8 cellular contexts compared by ENCODE assay signal in genomic region chr13:20121154-20121515, GRCh38. TPM values are rescaled to one million over a fixed set of nuclear protein-coding genes. Genes with fewer than 3 reads are reported as not detected.
A peak's percentile ranks its signal among the peaks of the same experiment; 100 is the strongest.
DNase-seq lines count a peak whose midpoint lies in the region; ATAC-seq, FAIRE-seq and TF ChIP-seq lines count a peak whose summit lies in the region.

No MANE protein-coding gene starts in this region.

- peaks cover 22% of the 10 kb centered on the region for H3K27me3 Mint-ChIP-seq in activated CD4-positive, alpha-beta T cell treated with anti-CD3 and anti-CD28 coated beads, Interleukin-2, amount 10 ng/mL, durations not matched to agents 7 days and 5 days
- peaks cover 36% of the 10 kb centered on the region for H3K27me3 Mint-ChIP-seq in stimulated activated memory B cell treated with anti-CD40 and anti-IgM and Interleukin-4, amounts not matched to agents 10 μg/mL and 1 μg/mL and 100 μg/mL, for 72 hours

- H3K4me2 ChIP-seq in PC-9 = peak overlapping the region; percentile 80

- DNase-seq in activated CD4-positive, alpha-beta T cell treated with anti-CD3 and anti-CD28 coated beads, Interleukin-2, amount 10 ng/mL, durations not matched to agents 7 days and 5 days = peak; percentile 13
- no peak for DNase-seq in activated CD4-positive, alpha-beta T cell treated with anti-CD3 and anti-CD28 coated beads for 1 hour
- peak; percentile 30 to 78 for DNase-seq in PC-9
- no peak for DNase-seq in epithelial cell of esophagus (ENCODE audit: low read depth)
- no peak for DNase-seq in SK-N-DZ (ENCODE audit: low spot score)
- DNase-seq in GM12892 (ENCODE audit: insufficient read length) = no peak

- intact Hi-C loops in PC-9 (cut with micrococcal nuclease; ENCODE audit: unreplicated experiment) = loop anchor here (10.0 kb wide), 1 partner anchor 516 kb away; no protein-coding TSS in a partner anchor

- H3K4me1 Mint-ChIP-seq in activated CD4-positive, alpha-beta T cell treated with anti-CD3 and anti-CD28 coated beads, Interleukin-2, amount 10 ng/mL, durations not matched to agents 7 days and 5 days = peaks cover 25% of the 10 kb centered on the region
- H3K4me1 Mint-ChIP-seq in stimulated activated memory B cell treated with anti-CD40 and anti-IgM and Interleukin-4, amounts not matched to agents 10 μg/mL and 1 μg/mL and 100 μg/mL, for 72 hours = peaks cover 25% of the 10 kb centered on the region

- peak overlapping the region; percentile 89 for H3K27ac ChIP-seq in PC-9

- no peaks in the 10 kb centered on the region for H3K9me3 Mint-ChIP-seq in activated CD4-positive, alpha-beta T cell treated with anti-CD3 and anti-CD28 coated beads, Interleukin-2, amount 10 ng/mL, durations not matched to agents 7 days and 5 days
- no peaks in the 10 kb centered on the region for H3K9me3 Mint-ChIP-seq in stimulated activated memory B cell treated with anti-CD40 and anti-IgM and Interleukin-4, amounts not matched to agents 10 μg/mL and 1 μg/mL and 100 μg/mL, for 72 hours

- CTCF ChIA-PET in activated CD4-positive, alpha-beta T cell treated with anti-CD3 and anti-CD28 coated beads, Interleukin-2, amount 10 ng/mL, durations not matched to agents 7 days and 5 days (lab: Charles Lee) = interaction anchor here (0.6 kb wide), 1 partner anchor 43 kb away, joined by 3 read pairs; no protein-coding TSS in a partner anchor
- CTCF ChIA-PET in PC-9 (lab: Charles Lee) = no interaction called here

- peak overlapping the region; percentile 92 for H3K27ac Mint-ChIP-seq in activated CD4-positive, alpha-beta T cell treated with anti-CD3 and anti-CD28 coated beads, Interleukin-2, amount 10 ng/mL, durations not matched to agents 7 days and 5 days
- peak overlapping the region; percentile 74 for H3K27ac Mint-ChIP-seq in stimulated activated memory B cell treated with anti-CD40 and anti-IgM and Interleukin-4, amounts not matched to agents 10 μg/mL and 1 μg/mL and 100 μg/mL, for 72 hours

- peak overlapping the region; percentile 78 for H3K4me3 Mint-ChIP-seq in activated CD4-positive, alpha-beta T cell treated with anti-CD3 and anti-CD28 coated beads, Interleukin-2, amount 10 ng/mL, durations not matched to agents 7 days and 5 days
- peak overlapping the region; percentile 69 for H3K4me3 Mint-ChIP-seq in stimulated activated memory B cell treated with anti-CD40 and anti-IgM and Interleukin-4, amounts not matched to agents 10 μg/mL and 1 μg/mL and 100 μg/mL, for 72 hours

- H3K9me3 ChIP-seq in PC-9 (ENCODE audit: insufficient read depth, low read depth) = no peaks in the 10 kb centered on the region

- H3K36me3 Mint-ChIP-seq in activated CD4-positive, alpha-beta T cell treated with anti-CD3 and anti-CD28 coated beads, Interleukin-2, amount 10 ng/mL, durations not matched to agents 7 days and 5 days (ENCODE audit: low read depth) = no peaks in the 10 kb centered on the region
- H3K36me3 Mint-ChIP-seq in stimulated activated memory B cell treated with anti-CD40 and anti-IgM and Interleukin-4, amounts not matched to agents 10 μg/mL and 1 μg/mL and 100 μg/mL, for 72 hours = no peaks in the 10 kb centered on the region

- no peaks in the 10 kb centered on the region for H3K27me3 ChIP-seq in PC-9 (ENCODE audit: insufficient read depth, low read depth)

- ATAC-seq in stimulated activated memory B cell treated with anti-CD40 and anti-IgM and Interleukin-4, amounts not matched to agents 10 μg/mL and 1 μg/mL and 100 μg/mL, for 72 hours = no peak
- ATAC-seq in GM19452 (IDR thresholded peaks at IDR 0.05; ENCODE audit: unreplicated experiment) = no peak

- H3K79me2 ChIP-seq in PC-9 (ENCODE audit: low read depth) = no peaks in the 10 kb centered on the region

- H3K4me1 ChIP-seq in PC-9 (replicated peaks; ENCODE audit: insufficient read depth) = peaks cover 25% of the 10 kb centered on the region

- no peaks in the 10 kb centered on the region for H3K36me3 ChIP-seq in PC-9 (ENCODE audit: low read depth)

- no peaks in the 10 kb centered on the region for H3K9me2 ChIP-seq in PC-9 (ENCODE audit: insufficient read depth)

- H4K20me1 ChIP-seq in PC-9 (ENCODE audit: insufficient read depth) = no peaks in the 10 kb centered on the region

- H3K4me3 ChIP-seq in PC-9 = peak overlapping the region; percentile 65
- H3K4me3 ChIP-seq in epithelial cell of esophagus (ENCODE audit: low read length) = peak overlapping the region; percentile 29

- peaks cover 24% of the 10 kb centered on the region for H3F3A ChIP-seq in PC-9 (ENCODE audit: insufficient read depth, low read depth)

- FAIRE-seq in GM12892 (lab: Jason Lieb, UNC) = no peak

- TSS peak; percentile 77 for BruUV-seq in PC-9 (replicated peaks; lab: Mats Ljungman, UMichigan)

- TF ChIP-seq POLR2A in GM12892 (IDR thresholded peaks at IDR 0.05; ENCODE audit: low read depth, low read length) = no peak

- POLR2A ChIA-PET in activated CD4-positive, alpha-beta T cell treated with anti-CD3 and anti-CD28 coated beads, Interleukin-2, amount 10 ng/mL, durations not matched to agents 7 days and 5 days (lab: Charles Lee) = no interaction called here
- POLR2A ChIA-PET in PC-9 (lab: Charles Lee; ENCODE audit: unreplicated experiment) = interaction anchor here (0.6 kb wide), 2 partner anchors 133 to 775 kb away, joined by 3 to 9 read pairs; no protein-coding TSS in a partner anchor

- TF ChIP-seq CTCF in PC-9 (conservative IDR thresholded peaks at IDR 0.05) (no peak), epithelial cell of esophagus (IDR thresholded peaks at IDR 0.05; ENCODE audit: insufficient read depth, low read depth, low read length, missing control alignments) (no peak)

- H2AFZ ChIP-seq in PC-9 = peak overlapping the region; percentile 91

RNA-seq across cellular contexts. Expression of gene GJA3, which starts 39.7 kb away (rescaled TPM):
- total RNA-seq in activated CD4-positive, alpha-beta T cell treated with anti-CD3 and anti-CD28 coated beads, Interleukin-2, amount 10 ng/mL, durations not matched to agents 7 days and 5 days = under 1 TPM; 0.05 to 0.10 TPM
- 0.15 TPM in 1 of 2 replicates, not detected in the other for total RNA-seq in PC-9 (2021)
- polyA plus RNA-seq in SK-N-DZ (2014; cell fraction: cytosol; rRNA removed) = not detected in 2 replicates
- not detected in 2 replicates for polyA plus RNA-seq in SK-N-DZ (2014; cell fraction: nucleus; rRNA removed)
- 0.06 TPM for polyA plus RNA-seq in GM12892 (2012; ENCODE audit: missing spikeins)

Comparison
In these comparisons a context has a peak if more than half of its experiments do, and no peak if none do; other contexts are left out.
1. DNase-seq: peak in activated CD4-positive, alpha-beta T cell treated with anti-CD3 and anti-CD28 coated beads, Interleukin-2, amount 10 ng/mL, durations not matched to agents 7 days and 5 days (single experiment) and PC-9 (2 of 2); none in activated CD4-positive, alpha-beta T cell treated with anti-CD3 and anti-CD28 coated beads for 1 hour (single experiment), epithelial cell of esophagus (single experiment), SK-N-DZ (single experiment) and GM12892 (single experiment).